ENCODE assay signal across 20 cellular contexts in the genomic region with DNA sequence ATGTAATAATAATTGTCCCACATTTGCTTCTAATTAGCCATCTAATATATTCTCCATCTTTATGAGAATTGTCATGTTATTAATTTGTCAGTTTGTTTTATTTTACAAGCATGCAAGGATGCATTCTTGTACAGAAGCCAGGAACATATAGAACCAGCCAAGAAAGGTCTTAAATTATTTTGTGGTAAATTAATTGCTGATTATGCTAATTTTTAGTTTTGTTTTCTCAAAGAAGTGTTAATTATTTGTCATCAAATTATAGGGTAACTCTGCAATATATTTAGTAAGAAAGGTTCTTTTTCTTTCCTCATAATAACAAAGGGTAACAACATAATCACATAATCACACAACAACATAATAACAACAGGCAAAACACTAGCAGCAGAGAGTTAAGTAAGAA. TPM values are rescaled to one million over a fixed set of nuclear protein-coding genes. Genes with fewer than 3 reads are reported as not detected.
DNase-seq lines count a peak whose midpoint lies in the region; ATAC-seq, FAIRE-seq and TF ChIP-seq lines count a peak whose summit lies in the region.
"Had no signal": no experiment of that assay in that cellular context is flagged by ENCODE, and none has a peak within 500 bp of the region (broad histone marks: within the 10 kb centered on the region; RNA-seq: fewer than 3 reads in every experiment).

No MANE protein-coding gene starts in this region.

- TF ChIP-seq RAD21 in HepG2 (CRISPR knock-in tag; IDR thresholded peaks at IDR 0.05): no peak
- TF ChIP-seq RAD21 in K562 (CRISPR knock-in tag; conservative IDR thresholded peaks at IDR 0.05 in 1 of 2, IDR thresholded peaks at IDR 0.05 in 1 of 2): no peak
- TF ChIP-seq RAD21 in SK-N-SH (IDR thresholded peaks at IDR 0.05; ENCODE audit: low read length): no peak

- intact Hi-C loops in HepG2 (cut with micrococcal nuclease; ENCODE audit: unreplicated experiment): no loop called here
- intact Hi-C loops in right lobe of liver (cut with DNase I): no loop called here
- intact Hi-C loops in K562 (cut with micrococcal nuclease): no loop called here
- intact Hi-C loops in gastrocnemius medialis (cut with DNase I; ENCODE audit: low total_unique reads): no loop called here

- no peaks in the 10 kb centered on the region for H3K9me2 ChIP-seq in SK-N-SH

- no peak overlapping the region for H2AFZ ChIP-seq in HepG2 (ENCODE audit: low read length)
- H2AFZ ChIP-seq in K562 (ENCODE audit: low read depth, low read length): no peak overlapping the region
- no peak overlapping the region for H2AFZ ChIP-seq in SK-N-SH (ENCODE audit: low read depth)
- H2AFZ ChIP-seq: GM23338 had no signal

- H3K4me1 ChIP-seq in HepG2 (ENCODE audit: insufficient read depth, low read length) (peaks cover 14% of the 10 kb centered on the region), right lobe of liver (peaks cover 0 to 8% (median 0%) of the 10 kb centered on the region in 4 donors), K562 (replicated peaks in 1 of 2; ENCODE audit: control insufficient read depth in 2 of 2, insufficient read depth in 2 of 2, low read length in 2 of 2) (peaks cover 0 to 8% of the 10 kb centered on the region in 2 experiments; a peak in 1 of 5 replicates), SK-N-SH (ENCODE audit: control insufficient read depth in 1 of 2, insufficient read depth in 2 of 2, low read depth in 1 of 2, low read length in 1 of 2) (peaks cover 0 to 5% of the 10 kb centered on the region in 2 experiments; a peak in 1 of 4 replicates), gastrocnemius medialis (peaks cover 0 to 11% of the 10 kb centered on the region in 2 donors)
- H3K4me1 ChIP-seq: HAP-1 had no signal

- no peak overlapping the region for H3K4me2 ChIP-seq in HepG2 (ENCODE audit: low read depth, low read length)
- no peak overlapping the region for H3K4me2 ChIP-seq in K562 (ENCODE audit: insufficient read depth, low read length)
- no peak overlapping the region for H3K4me2 ChIP-seq in SK-N-SH
- H3K4me2 ChIP-seq: GM23338 had no signal

- no peaks in the 10 kb centered on the region for H4K20me1 ChIP-seq in HepG2 (ENCODE audit: insufficient read depth, low read length)
- no peaks in the 10 kb centered on the region for H4K20me1 ChIP-seq in K562 (replicated peaks; ENCODE audit: control insufficient read depth, insufficient read depth, low read length)
- no peaks in the 10 kb centered on the region for H4K20me1 ChIP-seq in SK-N-SH (ENCODE audit: insufficient read depth)

- no peak for TF ChIP-seq CTCF in HepG2 (CRISPR knock-in tag; IDR thresholded peaks at IDR 0.05)
- no peak for TF ChIP-seq CTCF in right lobe of liver (IDR thresholded peaks at IDR 0.05)
- TF ChIP-seq CTCF in K562 (IDR thresholded peaks at IDR 0.05 in 2 of 3, conservative IDR thresholded peaks at IDR 0.05 in 1 of 3; ENCODE audit: insufficient read depth in 2 of 3, low read depth in 1 of 3, low read length in 3 of 3): no peak
- no peak for TF ChIP-seq CTCF in SK-N-SH (IDR thresholded peaks at IDR 0.05)
- no peak for TF ChIP-seq CTCF in gastrocnemius medialis (IDR thresholded peaks at IDR 0.05 in 4 of 5, conservative IDR thresholded peaks at IDR 0.05 in 1 of 5)

- CTCF ChIA-PET in HepG2 (lab: Yijun Ruan, JAX; ENCODE audit: low intra/inter-chr PET ratio, low total read pairs) (no interaction called here), K562 (lab: Yijun Ruan, JAX; ENCODE audit: low intra/inter-chr PET ratio) (no interaction called here), SK-N-SH (lab: Yijun Ruan, JAX) (interaction anchor here (1.3 to 1.5 kb wide), 3 partner anchors 11 to 19 kb away, joined by 3 to 7 read pairs (median 5); no protein-coding TSS in a partner anchor)

- H3K9me1 ChIP-seq in K562 (ENCODE audit: control insufficient read depth, insufficient read depth, low read length): no peaks in the 10 kb centered on the region

- BruUV-seq in HepG2 (replicated peaks; lab: Mats Ljungman, UMichigan) (no TSS peak), K562 (replicated peaks; lab: Mats Ljungman, UMichigan) (no TSS peak)

- no peak for DNase-seq in HepG2 (ENCODE audit: low spot score)
- no peak for DNase-seq in right lobe of liver
- DNase-seq in K562 (ENCODE audit: extremely low read depth in 1 of 4, low spot score in 3 of 4): no peak
- no peak for DNase-seq in SK-N-SH
- DNase-seq in gastrocnemius medialis: no peak
- no peak for DNase-seq in GM12892 (ENCODE audit: insufficient read length)
- DNase-seq: 8988T; C1 segment of cervical spinal cord; Calu3; CD4-positive, alpha-beta memory T cell; DMS53; GF-D8; HFFc6 had no signal

- ATAC-seq in HepG2: no peak
- ATAC-seq in right lobe of liver: no peak
- ATAC-seq in K562: no peak
- ATAC-seq in gastrocnemius medialis: no peak
- ATAC-seq: GM23338 had no signal

- H3K9ac ChIP-seq in HepG2 (ENCODE audit: insufficient read depth, low read depth, low read length) (no peak overlapping the region), K562 (ENCODE audit: insufficient read depth in 1 of 2, low read depth in 2 of 2, low read length in 2 of 2) (no peak overlapping the region), SK-N-SH (no peak overlapping the region)

- TF ChIP-seq POLR2A in HepG2 (IDR thresholded peaks at IDR 0.05; ENCODE audit: insufficient read depth in 1 of 2, low read depth in 2 of 2, low read length in 2 of 2) (no peak), right lobe of liver (IDR thresholded peaks at IDR 0.05) (no peak), K562 (conservative IDR thresholded peaks at IDR 0.05) (no peak), gastrocnemius medialis (IDR thresholded peaks at IDR 0.05) (no peak), GM12892 (IDR thresholded peaks at IDR 0.05; ENCODE audit: low read depth, low read length) (no peak)

- POLR2A ChIA-PET in HepG2 (lab: Yijun Ruan, JAX): no interaction called here
- POLR2A ChIA-PET in K562 (lab: Yijun Ruan, JAX): no interaction called here
- POLR2A ChIA-PET in SK-N-SH (lab: Yijun Ruan, JAX): no interaction called here

- peaks cover 5 to 36% of the 10 kb centered on the region in 2 experiments; a peak in 4 of 5 replicates for H3K27me3 ChIP-seq in HepG2 (ENCODE audit: control insufficient read depth in 1 of 2, insufficient read depth in 2 of 2, low read length in 2 of 2)
- H3K27me3 ChIP-seq in right lobe of liver: peaks cover 0 to 17% of the 10 kb centered on the region in 2 donors
- H3K27me3 ChIP-seq in K562 (ENCODE audit: control insufficient read depth in 2 of 2, insufficient read depth in 2 of 2, low read length in 2 of 2): peaks cover 38 to 39% of the 10 kb centered on the region in 2 experiments; a peak in 4 of 5 replicates
- H3K27me3 ChIP-seq in layer of hippocampus (ENCODE audit: control insufficient read depth, insufficient read depth, low read length): peaks cover 20% of the 10 kb centered on the region
- peaks cover 39% of the 10 kb centered on the region for H3K27me3 ChIP-seq in SK-N-SH (ENCODE audit: insufficient read depth)
- peaks cover 41 to 48% (median 43%) of the 10 kb centered on the region in 3 donors for H3K27me3 ChIP-seq in gastrocnemius medialis

- H3K27ac ChIP-seq in HepG2 (ENCODE audit: extremely low read length, insufficient read depth, low read length): no peak overlapping the region
- no peak overlapping the region for H3K27ac ChIP-seq in right lobe of liver
- no peak overlapping the region for H3K27ac ChIP-seq in K562 (ENCODE audit: extremely low read depth, low read depth, low read length)
- peak overlapping the region; percentile 38 for H3K27ac ChIP-seq in layer of hippocampus (ENCODE audit: low read depth, low read length)
- no peak overlapping the region for H3K27ac ChIP-seq in SK-N-SH (ENCODE audit: low read depth in 2 of 2, low read length in 1 of 2)
- no peak overlapping the region for H3K27ac ChIP-seq in gastrocnemius medialis

- no peaks in the 10 kb centered on the region for H3K9me3 ChIP-seq in HepG2 (ENCODE audit: low read length)
- H3K9me3 ChIP-seq in right lobe of liver: no peaks in the 10 kb centered on the region
- no peaks in the 10 kb centered on the region for H3K9me3 ChIP-seq in K562 (replicated peaks; ENCODE audit: control insufficient read depth, insufficient read depth, low read depth, low read length)
- no peaks in the 10 kb centered on the region for H3K9me3 ChIP-seq in SK-N-SH
- H3K9me3 ChIP-seq in gastrocnemius medialis: no peaks in the 10 kb centered on the region
- H3K9me3 ChIP-seq: HAP-1 had no signal

- H3K4me3 ChIP-seq in HepG2 (replicated peaks in 1 of 3; ENCODE audit: insufficient read depth in 1 of 3, low read depth in 2 of 3, low read length in 3 of 3) (no peak overlapping the region), right lobe of liver (no peak overlapping the region), K562 (no peak overlapping the region), SK-N-SH (ENCODE audit: low read depth in 2 of 2, low read length in 1 of 2) (no peak overlapping the region), gastrocnemius medialis (no peak overlapping the region)
- H3K4me3 ChIP-seq: GM23338, HAP-1 had no signal

- H3K36me3 ChIP-seq in HepG2 (replicated peaks in 1 of 2; ENCODE audit: control insufficient read depth in 1 of 2, insufficient read depth in 2 of 2, low read length in 2 of 2): no peaks in the 10 kb centered on the region
- H3K36me3 ChIP-seq in right lobe of liver: no peaks in the 10 kb centered on the region
- no peaks in the 10 kb centered on the region for H3K36me3 ChIP-seq in K562 (ENCODE audit: control insufficient read depth, insufficient read depth, low read length)
- H3K36me3 ChIP-seq in SK-N-SH (replicated peaks in 1 of 2; ENCODE audit: control insufficient read depth in 1 of 2, insufficient read depth in 2 of 2, low read length in 1 of 2): no peaks in the 10 kb centered on the region
- H3K36me3 ChIP-seq in gastrocnemius medialis: no peaks in the 10 kb centered on the region
- H3K36me3 ChIP-seq: HAP-1 had no signal

- no peaks in the 10 kb centered on the region for H3K79me2 ChIP-seq in HepG2 (ENCODE audit: insufficient read depth, low read length)
- H3K79me2 ChIP-seq in K562 (ENCODE audit: control insufficient read depth, insufficient read depth, low read length): no peaks in the 10 kb centered on the region
- no peaks in the 10 kb centered on the region for H3K79me2 ChIP-seq in SK-N-SH (ENCODE audit: insufficient read depth)

- in situ Hi-C loops in HepG2 (cut with HindIII; ENCODE audit: extremely low pct_ligation_motif_present, low pct_unique_long_range_greater_than_20kb): no loop called here
- in situ Hi-C loops in K562 (cut with MboI): no loop called here
- in situ Hi-C loops in gastrocnemius medialis (cut with MboI; ENCODE audit: low sequenced_read_pairs in 4 of 4): no loop called here

- H3F3A ChIP-seq in SK-N-SH (replicated peaks; ENCODE audit: insufficient read depth): no peaks in the 10 kb centered on the region

- no peak for TF ChIP-seq EP300 in HepG2 (IDR thresholded peaks at IDR 0.05; ENCODE audit: low read depth in 2 of 2, low read length in 2 of 2)
- no peak for TF ChIP-seq EP300 in HepG2 (CRISPR knock-in tag; IDR thresholded peaks at IDR 0.05; ENCODE audit: borderline replicate concordance)
- TF ChIP-seq EP300 in K562 (IDR thresholded peaks at IDR 0.05; ENCODE audit: low read length): no peak
- TF ChIP-seq EP300 in SK-N-SH (IDR thresholded peaks at IDR 0.05; ENCODE audit: borderline replicate concordance in 1 of 2, low read depth in 1 of 2, low read length in 1 of 2): no peak

- FAIRE-seq in HepG2 (lab: Jason Lieb, UNC) (no peak), K562 (lab: Jason Lieb, UNC) (no peak), GM12892 (lab: Jason Lieb, UNC) (no peak)
- FAIRE-seq: GM19239, H54 had no signal

RNA-seq across cellular contexts. Expression of a gene that starts 5.7 kb away (rescaled TPM):
- total RNA-seq in HepG2 (2016; rRNA removed; fragmentation: Illumina TruSeq; extraction: Trizol): not detected in 2 replicates
- total RNA-seq in HepG2 (2016; cell fraction: cytosol; rRNA removed; fragmentation: Illumina TruSeq; extraction: Trizol; ENCODE audit: low read depth): not detected in 2 replicates
- total RNA-seq in HepG2 (2016; cell fraction: insoluble cytoplasmic fraction; rRNA removed; fragmentation: Illumina TruSeq; extraction: Trizol): not detected in 2 replicates
- total RNA-seq in HepG2 (2016; cell fraction: membrane; rRNA removed; fragmentation: Illumina TruSeq; extraction: Trizol): not detected in 2 replicates
- not detected in 2 replicates for total RNA-seq in HepG2 (2016; cell fraction: nucleus; rRNA removed; fragmentation: Illumina TruSeq; extraction: Trizol)
- polyA plus RNA-seq in HepG2 (2011; rRNA removed): not detected in 2 replicates
- polyA plus RNA-seq in HepG2 (2011; cell fraction: cytosol; rRNA removed): not detected in 2 replicates
- polyA plus RNA-seq in HepG2 (2011; cell fraction: nucleus; rRNA removed): not detected in 2 replicates
- not detected in 2 replicates for polyA plus RNA-seq in HepG2 (2012)
- polyA plus RNA-seq in HepG2 (2016; cell fraction: cytosol; fragmentation: Illumina TruSeq; extraction: Trizol; ENCODE audit: low read depth): not detected in 2 replicates
- polyA plus RNA-seq in HepG2 (2016; cell fraction: insoluble cytoplasmic fraction; fragmentation: Illumina TruSeq; extraction: Trizol; ENCODE audit: low read depth): not detected in 2 replicates
- polyA plus RNA-seq in HepG2 (2016; cell fraction: membrane; fragmentation: Illumina TruSeq; extraction: Trizol; ENCODE audit: low read depth): not detected in 2 replicates
- not detected in 2 replicates for polyA plus RNA-seq in HepG2 (2016; cell fraction: nucleus; fragmentation: Illumina TruSeq; extraction: Trizol; ENCODE audit: insufficient read depth, low read depth)
- not detected in 2 replicates for polyA minus RNA-seq in HepG2 (2011; rRNA and poly(A)+ RNA removed; ENCODE audit: low replicate concordance)
- polyA minus RNA-seq in HepG2 (2011; cell fraction: cytosol; rRNA and poly(A)+ RNA removed): not detected in 2 replicates
- polyA minus RNA-seq in HepG2 (2011; cell fraction: nucleus; rRNA and poly(A)+ RNA removed): not detected in 2 replicates
- under 1 TPM; 0.25 to 0.63 (median 0.43) TPM for total RNA-seq in right lobe of liver
- not detected in 2 replicates for total RNA-seq in K562 (2011; cell fraction: chromatin; rRNA removed; ENCODE audit: low replicate concordance)
- total RNA-seq in K562 (2011; cell fraction: nucleolus; rRNA removed): not detected in 2 replicates
- not detected in 2 replicates for total RNA-seq in K562 (2011; cell fraction: nucleoplasm; rRNA removed)
- not detected in 2 replicates for total RNA-seq in K562 (2014; rRNA removed)
- not detected in 2 replicates for total RNA-seq in K562 (2014; rRNA removed; fragmentation: Illumina TruSeq; extraction: Trizol)
- total RNA-seq in K562 (2015; rRNA removed; fragmentation: Illumina TruSeq; extraction: Trizol): not detected in 2 replicates
- total RNA-seq in K562 (2021): not detected in 2 replicates
- not detected in 2 replicates for polyA plus RNA-seq in K562 (2011; rRNA removed)
- not detected in 2 replicates for polyA plus RNA-seq in K562 (2011; cell fraction: cytosol; rRNA removed)
- not detected in 2 replicates for polyA plus RNA-seq in K562 (2011; cell fraction: nucleus; rRNA removed)
- polyA plus RNA-seq in K562 (2012): 0.01 TPM in 1 of 2 replicates, not detected in the other
- polyA plus RNA-seq in K562 (2014; fragmentation: Illumina TruSeq; extraction: Trizol): not detected in 2 replicates
- polyA plus RNA-seq in K562 (2014; fragmentation: Nextera tagmentation; extraction: Ambion mirVana): not detected
- not detected in 2 replicates for polyA plus RNA-seq in K562 (2014; rRNA removed)
- polyA minus RNA-seq in K562 (2011; rRNA and poly(A)+ RNA removed): not detected in 2 replicates
- polyA minus RNA-seq in K562 (2011; cell fraction: cytosol; rRNA and poly(A)+ RNA removed): not detected in 2 replicates
- not detected in 2 replicates for polyA minus RNA-seq in K562 (2011; cell fraction: nucleus; rRNA and poly(A)+ RNA removed)
- 0.03 and 0.08 TPM in 2 replicates for polyA plus RNA-seq in SK-N-SH (2012; rRNA removed)
- polyA plus RNA-seq in SK-N-SH (2012; cell fraction: cytosol; rRNA removed): 0.09 and 0.10 TPM in 2 replicates
- polyA plus RNA-seq in SK-N-SH (2012; cell fraction: nucleus; rRNA removed): 0.02 and 0.06 TPM in 2 replicates
- 1 to 10 TPM in 2 of 4 donors, under 1 TPM in 2; 0.49 to 3.0 (median 1.1) TPM for total RNA-seq in gastrocnemius medialis
- polyA plus RNA-seq in GM12892 (2012; ENCODE audit: missing spikeins): 9.9 TPM
- total RNA-seq: A673, G401, HFFc6 had no signal

RNA-seq across cellular contexts. Expression of a gene that starts 59.6 kb away (rescaled TPM):
- total RNA-seq in HepG2 (2016; rRNA removed; fragmentation: Illumina TruSeq; extraction: Trizol) (34.1 and 35.1 TPM in 2 replicates), right lobe of liver (10 to 100 TPM; 34.3 to 71.0 (median 55.4) TPM), K562 (2014; rRNA removed) (11.9 TPM in 2 replicates), K562 (2014; rRNA removed; fragmentation: Illumina TruSeq; extraction: Trizol) (16.5 and 16.9 TPM in 2 replicates), K562 (2015; rRNA removed; fragmentation: Illumina TruSeq; extraction: Trizol) (12.3 and 14.7 TPM in 2 replicates), K562 (2021) (14.0 and 15.5 TPM in 2 replicates), gastrocnemius medialis (10 to 100 TPM; 21.7 to 37.9 (median 33.2) TPM)
- 7.0 and 9.0 TPM in 2 replicates for total RNA-seq in HepG2 (2016; cell fraction: cytosol; rRNA removed; fragmentation: Illumina TruSeq; extraction: Trizol; ENCODE audit: low read depth)
- total RNA-seq in HepG2 (2016; cell fraction: insoluble cytoplasmic fraction; rRNA removed; fragmentation: Illumina TruSeq; extraction: Trizol): 34.2 and 35.1 TPM in 2 replicates
- total RNA-seq in HepG2 (2016; cell fraction: membrane; rRNA removed; fragmentation: Illumina TruSeq; extraction: Trizol): 18.9 and 22.0 TPM in 2 replicates
- 25.9 and 26.8 TPM in 2 replicates for total RNA-seq in HepG2 (2016; cell fraction: nucleus; rRNA removed; fragmentation: Illumina TruSeq; extraction: Trizol)
- polyA plus RNA-seq in HepG2 (2011; rRNA removed) (8.5 and 9.4 TPM in 2 replicates), K562 (2011; rRNA removed) (5.3 and 9.9 TPM in 2 replicates), K562 (2014; fragmentation: Illumina TruSeq; extraction: Trizol) (13.4 and 14.9 TPM in 2 replicates), K562 (2014; fragmentation: Nextera tagmentation; extraction: Ambion mirVana) (1 to 10 TPM; 4.4 to 6.1 TPM), K562 (2014; rRNA removed) (12.3 and 15.0 TPM in 2 replicates), SK-N-SH (2012; rRNA removed) (16.7 and 22.0 TPM in 2 replicates)
- polyA plus RNA-seq in HepG2 (2011; cell fraction: cytosol; rRNA removed): 5.5 and 8.2 TPM in 2 replicates
- polyA plus RNA-seq in HepG2 (2011; cell fraction: nucleus; rRNA removed): 6.0 and 7.7 TPM in 2 replicates
- polyA plus RNA-seq in HepG2 (2012): 10.5 and 13.0 TPM in 2 replicates
- polyA plus RNA-seq in HepG2 (2016; cell fraction: cytosol; fragmentation: Illumina TruSeq; extraction: Trizol; ENCODE audit: low read depth): 5.4 and 6.4 TPM in 2 replicates
- 34.4 and 35.4 TPM in 2 replicates for polyA plus RNA-seq in HepG2 (2016; cell fraction: insoluble cytoplasmic fraction; fragmentation: Illumina TruSeq; extraction: Trizol; ENCODE audit: low read depth)
- 14.7 and 15.5 TPM in 2 replicates for polyA plus RNA-seq in HepG2 (2016; cell fraction: membrane; fragmentation: Illumina TruSeq; extraction: Trizol; ENCODE audit: low read depth)
- 25.3 and 26.9 TPM in 2 replicates for polyA plus RNA-seq in HepG2 (2016; cell fraction: nucleus; fragmentation: Illumina TruSeq; extraction: Trizol; ENCODE audit: insufficient read depth, low read depth)
- 9.4 and 14.1 TPM in 2 replicates for polyA minus RNA-seq in HepG2 (2011; rRNA and poly(A)+ RNA removed; ENCODE audit: low replicate concordance)
- 8.4 and 9.4 TPM in 2 replicates for polyA minus RNA-seq in HepG2 (2011; cell fraction: cytosol; rRNA and poly(A)+ RNA removed)
- polyA minus RNA-seq in HepG2 (2011; cell fraction: nucleus; rRNA and poly(A)+ RNA removed): 19.4 and 30.5 TPM in 2 replicates
- 6.1 and 7.8 TPM in 2 replicates for total RNA-seq in K562 (2011; cell fraction: chromatin; rRNA removed; ENCODE audit: low replicate concordance)
- total RNA-seq in K562 (2011; cell fraction: nucleolus; rRNA removed): 3.8 and 4.2 TPM in 2 replicates
- total RNA-seq in K562 (2011; cell fraction: nucleoplasm; rRNA removed): 6.6 and 7.6 TPM in 2 replicates
- 2.7 and 3.8 TPM in 2 replicates for polyA plus RNA-seq in K562 (2011; cell fraction: cytosol; rRNA removed)
- 2.2 and 2.9 TPM in 2 replicates for polyA plus RNA-seq in K562 (2011; cell fraction: nucleus; rRNA removed)
- polyA plus RNA-seq in K562 (2012): 14.3 and 25.6 TPM in 2 replicates
- polyA minus RNA-seq in K562 (2011; rRNA and poly(A)+ RNA removed): 8.1 and 11.2 TPM in 2 replicates
- 3.4 and 5.2 TPM in 2 replicates for polyA minus RNA-seq in K562 (2011; cell fraction: cytosol; rRNA and poly(A)+ RNA removed)
- polyA minus RNA-seq in K562 (2011; cell fraction: nucleus; rRNA and poly(A)+ RNA removed): 2.7 and 3.3 TPM in 2 replicates
- 20.4 and 26.4 TPM in 2 replicates for polyA plus RNA-seq in SK-N-SH (2012; cell fraction: cytosol; rRNA removed)
- 22.9 and 37.4 TPM in 2 replicates for polyA plus RNA-seq in SK-N-SH (2012; cell fraction: nucleus; rRNA removed)
- polyA plus RNA-seq in GM12892 (2012; ENCODE audit: missing spikeins): 6.7 TPM
